In the genomic region with DNA sequence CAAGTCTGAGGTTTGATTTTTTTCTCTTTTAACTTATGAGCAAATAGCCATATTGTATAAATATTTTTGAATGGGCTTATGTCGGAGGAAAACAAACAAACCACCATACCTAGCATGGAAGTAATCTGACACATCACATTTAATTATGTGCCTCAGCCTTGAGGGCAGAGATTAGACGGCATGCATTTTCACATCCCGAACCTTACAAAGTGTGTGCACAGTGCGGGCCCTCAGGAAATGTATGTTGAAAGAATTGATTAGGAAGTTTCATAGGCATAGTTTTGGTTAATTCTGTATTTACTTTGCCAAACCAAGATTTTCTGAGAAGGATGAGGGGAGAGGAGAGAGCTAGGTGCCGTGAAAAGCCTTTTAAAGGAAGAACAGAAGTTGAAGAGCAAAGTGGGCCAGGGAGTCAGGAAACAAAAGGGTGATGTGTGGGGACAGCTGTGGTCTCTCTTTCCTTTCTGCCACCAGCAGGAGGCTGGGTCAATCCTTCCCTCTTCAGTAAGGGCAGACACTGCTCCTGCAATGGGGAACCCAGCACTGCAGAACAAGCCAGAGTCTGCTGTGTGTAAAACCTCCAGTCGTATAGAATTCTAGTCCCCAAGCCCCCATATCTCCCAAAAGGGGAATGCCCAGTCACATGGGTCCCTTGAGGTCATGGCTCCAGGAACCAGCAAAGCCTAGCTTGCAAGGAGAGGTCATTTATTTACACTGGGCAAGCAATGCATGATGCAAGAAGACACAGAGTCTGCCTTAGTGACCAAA, we compare ENCODE assay signal across 18 cellular contexts.
DNase-seq lines count a peak whose midpoint lies in the region; ATAC-seq, FAIRE-seq and TF ChIP-seq lines count a peak whose summit lies in the region.
"Had no signal": no experiment of that assay in that cellular context is flagged by ENCODE, and none has a peak within 500 bp of the region (broad histone marks: within the 10 kb centered on the region; RNA-seq: fewer than 3 reads in every experiment).

No MANE protein-coding gene starts in this region.

- TF ChIP-seq EP300 in GM12878 (IDR thresholded peaks at IDR 0.05; ENCODE audit: borderline replicate concordance in 1 of 2, control insufficient read depth in 1 of 2, low read depth in 2 of 2, low read length in 2 of 2) = no peak
- TF ChIP-seq EP300 in HepG2 (IDR thresholded peaks at IDR 0.05; ENCODE audit: low read depth in 2 of 2, low read length in 2 of 2) = no peak
- TF ChIP-seq EP300 in HepG2 (CRISPR knock-in tag; IDR thresholded peaks at IDR 0.05; ENCODE audit: borderline replicate concordance) = no peak

- DNase-seq in Caco-2 (peak in 1 of 2 experiments; percentile 4), Karpas-422 (peak; percentile 41), GM12878 (ENCODE audit: low read depth, low spot score) (no peak), HepG2 (ENCODE audit: low spot score) (peak; percentile 2), sciatic nerve (ENCODE audit: low spot score) (no peak), kidney tubule cell (ENCODE audit: low spot score) (no peak), Right ventricle myocardium superior (no peak), GM19239 (ENCODE audit: insufficient read length, low spot score) (no peak)
- DNase-seq: ACHN; activated naive CD8-positive, alpha-beta T cell treated with anti-CD3 and anti-CD28 coated beads for 36 hours; foreskin fibroblast; NCI-H526; psoas muscle; stimulated activated CD8-positive, alpha-beta memory T cell treated with anti-CD3 and anti-CD28 coated beads, Interleukin-4, amount 100 ng/mL, for 48 hours; T1000 had no signal

- no peak overlapping the region for H3K4me3 Mint-ChIP-seq in Caco-2 (ENCODE audit: unreplicated experiment)
- H3K4me3 Mint-ChIP-seq: activated naive CD8-positive, alpha-beta T cell treated with anti-CD3 and anti-CD28 coated beads for 36 hours; activated T-helper 1 cell treated with anti-CD3 and anti-CD28 coated beads, Interleukin-12 subunit alpha, Interleukin-12 subunit beta, Interleukin-2, Interleukin-4 antibody, amounts not matched to agents 30 ng/mL and 10 ng/mL and 1 ng/mL, durations not matched to agents 14 hours and 24 hours and 36 hours had no signal

- H4K20me1 ChIP-seq in Karpas-422 (ENCODE audit: insufficient read depth, low read depth, low read length) (no peaks in the 10 kb centered on the region), GM12878 (ENCODE audit: control insufficient read depth, insufficient read depth) (no peaks in the 10 kb centered on the region), HepG2 (ENCODE audit: insufficient read depth, low read length) (no peaks in the 10 kb centered on the region)

- WGBS in GM12878 (ENCODE audit: insufficient coverage, insufficient replicate concordance, low lambda C conversion rate, missing lambda C conversion rate) = 35% methylated on average over 6 of the region's 6 CpGs
- WGBS in HepG2 (ENCODE audit: low lambda C conversion rate) = 18% methylated on average over 5 of the region's 6 CpGs

- CTCF ChIA-PET in Caco-2 (lab: Charles Lee) = interaction anchor here (0.9 to 1.3 kb wide), 3 partner anchors 28 to 61 kb away, joined by 3 to 6 read pairs (median 3); no protein-coding TSS in a partner anchor
- CTCF ChIA-PET in GM12878 (lab: Yijun Ruan, JAX) = interaction anchor here (0.6 to 1.0 kb wide), 2 partner anchors 33 to 251 kb away, joined by 3 read pairs; no protein-coding TSS in a partner anchor
- CTCF ChIA-PET in HepG2 (lab: Yijun Ruan, JAX; ENCODE audit: low intra/inter-chr PET ratio, low total read pairs) = no interaction called here

- H3K9me3 ChIP-seq in Caco-2 = 0 out of 2 replicates have a peak, but pooled peaks cover 4% of the 10 kb centered on the region
- no peaks in the 10 kb centered on the region for H3K9me3 ChIP-seq in Karpas-422 (ENCODE audit: low read length)
- no peaks in the 10 kb centered on the region for H3K9me3 ChIP-seq in GM12878 (replicated peaks; ENCODE audit: control insufficient read depth, insufficient read depth, low read length)
- H3K9me3 ChIP-seq in HepG2 (ENCODE audit: low read length) = no peaks in the 10 kb centered on the region
- H3K9me3 ChIP-seq: psoas muscle had no signal

- H3K9me3 Mint-ChIP-seq in Caco-2 (ENCODE audit: unreplicated experiment) = no peaks in the 10 kb centered on the region
- H3K9me3 Mint-ChIP-seq: activated T-helper 1 cell treated with anti-CD3 and anti-CD28 coated beads, Interleukin-12 subunit alpha, Interleukin-12 subunit beta, Interleukin-2, Interleukin-4 antibody, amounts not matched to agents 30 ng/mL and 10 ng/mL and 1 ng/mL, durations not matched to agents 14 hours and 24 hours and 36 hours had no signal

- intact Hi-C loops in Caco-2 (cut with micrococcal nuclease; ENCODE audit: unreplicated experiment) = loop anchor here (2.0 kb wide), 1 partner anchor 29 kb away; no protein-coding TSS in a partner anchor
- intact Hi-C loops in GM12878 (cut with micrococcal nuclease; ENCODE audit: unreplicated experiment) = no loop called here
- intact Hi-C loops in HepG2 (cut with micrococcal nuclease; ENCODE audit: unreplicated experiment) = no loop called here
- intact Hi-C loops in sciatic nerve (cut with DNase I) = no loop called here
- intact Hi-C loops in Right ventricle myocardium superior (cut with DNase I) = no loop called here

- no peak for TF ChIP-seq POLR2A in GM12878 (IDR thresholded peaks at IDR 0.05; ENCODE audit: low read depth, low read length)
- TF ChIP-seq POLR2A in HepG2 (IDR thresholded peaks at IDR 0.05; ENCODE audit: insufficient read depth in 1 of 2, low read depth in 2 of 2, low read length in 2 of 2) = no peak

- peaks cover 17% of the 10 kb centered on the region for H3K27me3 Mint-ChIP-seq in Caco-2 (ENCODE audit: insufficient read depth, unreplicated experiment)

- H3K27me3 ChIP-seq in Caco-2 (replicated peaks; ENCODE audit: control insufficient read depth, insufficient read depth, low read length) = no peaks in the 10 kb centered on the region
- H3K27me3 ChIP-seq in Karpas-422 (ENCODE audit: low read length) = no peaks in the 10 kb centered on the region
- H3K27me3 ChIP-seq in GM12878 (replicated peaks in 1 of 2; ENCODE audit: control insufficient read depth in 2 of 2, insufficient read depth in 2 of 2, low read length in 1 of 2) = no peaks in the 10 kb centered on the region; a peak in 1 of 4 replicates
- peaks cover 0 to 15% of the 10 kb centered on the region in 2 experiments; a peak in 2 of 5 replicates for H3K27me3 ChIP-seq in HepG2 (ENCODE audit: control insufficient read depth in 1 of 2, insufficient read depth in 2 of 2, low read length in 2 of 2)

- no peak overlapping the region for H2AFZ ChIP-seq in Karpas-422 (ENCODE audit: low read length)
- no peak overlapping the region for H2AFZ ChIP-seq in GM12878 (ENCODE audit: control insufficient read depth, low read depth, low read length)
- H2AFZ ChIP-seq in HepG2 (ENCODE audit: low read length) = no peak overlapping the region

- H3K4me1 ChIP-seq in Caco-2 (no peaks in the 10 kb centered on the region), Karpas-422 (ENCODE audit: low read length) (peaks cover 5% of the 10 kb centered on the region), GM12878 (ENCODE audit: control insufficient read depth, insufficient read depth, low read length) (no peaks in the 10 kb centered on the region), HepG2 (ENCODE audit: insufficient read depth, low read length) (no peaks in the 10 kb centered on the region)
- H3K4me1 ChIP-seq: psoas muscle had no signal

- no peak for FAIRE-seq in GM12878 (lab: Jason Lieb, UNC)
- FAIRE-seq in HepG2 (lab: Jason Lieb, UNC) = no peak
- FAIRE-seq in GM19239 (lab: Jason Lieb, UNC) = no peak
- FAIRE-seq: endothelial cell of umbilical vein, urothelium cell line had no signal

- ATAC-seq in GM12878 = peak; percentile 43; the same call in 2 of the 3 replicates
- ATAC-seq in HepG2 = peak; percentile 89
- ATAC-seq in sciatic nerve = no peak
- no peak for ATAC-seq in Right ventricle myocardium superior (ENCODE audit: poor library complexity)
- ATAC-seq: psoas muscle had no signal

- no TSS peak for BruUV-seq in Caco-2 (replicated peaks; lab: Mats Ljungman, UMichigan)
- no TSS peak for BruUV-seq in GM12878 (replicated peaks; lab: Mats Ljungman, UMichigan)
- BruUV-seq in HepG2 (replicated peaks; lab: Mats Ljungman, UMichigan) = no TSS peak

- H3K4me3 ChIP-seq in Caco-2 (ENCODE audit: low read depth, low read length) = no peak overlapping the region
- H3K4me3 ChIP-seq in Karpas-422 (ENCODE audit: low read length) = no peak overlapping the region
- H3K4me3 ChIP-seq in GM12878 = no peak overlapping the region
- no peak overlapping the region for H3K4me3 ChIP-seq in HepG2 (replicated peaks in 1 of 3; ENCODE audit: insufficient read depth in 1 of 3, low read depth in 2 of 3, low read length in 3 of 3)
- H3K4me3 ChIP-seq: psoas muscle had no signal

- POLR2A ChIA-PET in Caco-2 (lab: Charles Lee) (no interaction called here), GM12878 (lab: Charles Lee) (no interaction called here), HepG2 (lab: Yijun Ruan, JAX) (no interaction called here)

- H3K36me3 ChIP-seq in Caco-2 (ENCODE audit: control insufficient read depth, insufficient read depth, low read length) (no peaks in the 10 kb centered on the region), Karpas-422 (ENCODE audit: insufficient read depth, low read length) (no peaks in the 10 kb centered on the region), GM12878 (ENCODE audit: control insufficient read depth in 2 of 2, insufficient read depth in 2 of 2, low read length in 1 of 2) (no peaks in the 10 kb centered on the region), HepG2 (replicated peaks in 1 of 2; ENCODE audit: control insufficient read depth in 1 of 2, insufficient read depth in 2 of 2, low read length in 2 of 2) (no peaks in the 10 kb centered on the region)

- in situ Hi-C loops in GM12878 (cut with MboI) (no loop called here), HepG2 (cut with HindIII; ENCODE audit: extremely low pct_ligation_motif_present, low pct_unique_long_range_greater_than_20kb) (no loop called here)

- no peaks in the 10 kb centered on the region for H3K36me3 Mint-ChIP-seq in Caco-2 (ENCODE audit: insufficient read depth, unreplicated experiment)
- H3K36me3 Mint-ChIP-seq: activated naive CD8-positive, alpha-beta T cell treated with anti-CD3 and anti-CD28 coated beads for 36 hours had no signal

- TF ChIP-seq CTCF in Caco-2 (IDR thresholded peaks at IDR 0.05; ENCODE audit: insufficient read depth in 1 of 2, low read depth in 1 of 2, low read length in 1 of 2, severe bottlenecking in 1 of 2, unreplicated experiment in 1 of 2) (no peak), GM12878 (IDR thresholded peaks at IDR 0.05 in 2 of 3, conservative IDR thresholded peaks at IDR 0.05 in 1 of 3; ENCODE audit: control insufficient read depth in 2 of 3, extremely low read depth in 1 of 3, insufficient read depth in 1 of 3, low read depth in 3 of 3, low read length in 3 of 3) (no peak), HepG2 (CRISPR knock-in tag; IDR thresholded peaks at IDR 0.05) (no peak)

- H3K27ac ChIP-seq in Karpas-422 (ENCODE audit: low read length) (no peak overlapping the region), GM12878 (ENCODE audit: control insufficient read depth, insufficient read depth) (no peak overlapping the region), HepG2 (ENCODE audit: extremely low read length, insufficient read depth, low read length) (no peak overlapping the region)
- H3K27ac ChIP-seq: psoas muscle had no signal

- H3K9me2 ChIP-seq in Karpas-422 (replicated peaks; ENCODE audit: insufficient read depth, low read length) = no peaks in the 10 kb centered on the region

- H3K4me1 Mint-ChIP-seq in Caco-2 (ENCODE audit: low read depth, unreplicated experiment) = peaks cover 5% of the 10 kb centered on the region
- H3K4me1 Mint-ChIP-seq: activated naive CD8-positive, alpha-beta T cell treated with anti-CD3 and anti-CD28 coated beads for 36 hours had no signal

- H3K9ac ChIP-seq in Karpas-422 (ENCODE audit: low read length) (no peak overlapping the region), GM12878 (ENCODE audit: control insufficient read depth, insufficient read depth, low read length) (no peak overlapping the region), HepG2 (ENCODE audit: insufficient read depth, low read depth, low read length) (no peak overlapping the region)

- no peak overlapping the region for H3K4me2 ChIP-seq in Karpas-422 (ENCODE audit: low read depth, low read length, poor library complexity, severe bottlenecking)
- H3K4me2 ChIP-seq in GM12878 (ENCODE audit: control insufficient read depth, insufficient read depth) = no peak overlapping the region
- no peak overlapping the region for H3K4me2 ChIP-seq in HepG2 (ENCODE audit: low read depth, low read length)

- no peaks in the 10 kb centered on the region for H3K79me2 ChIP-seq in Karpas-422 (ENCODE audit: low read length)
- no peaks in the 10 kb centered on the region for H3K79me2 ChIP-seq in GM12878 (ENCODE audit: control insufficient read depth, insufficient read depth, low read length)
- H3K79me2 ChIP-seq in HepG2 (ENCODE audit: insufficient read depth, low read length) = no peaks in the 10 kb centered on the region

- TF ChIP-seq RAD21 in GM12878 (IDR thresholded peaks at IDR 0.05; ENCODE audit: insufficient read depth, low read depth, low read length) (no peak), HepG2 (CRISPR knock-in tag; IDR thresholded peaks at IDR 0.05) (no peak)

- RAD21 ChIA-PET in GM12878 (lab: Charles Lee; ENCODE audit: unreplicated experiment) = no interaction called here

- H3K27ac Mint-ChIP-seq in Caco-2 (ENCODE audit: unreplicated experiment) = peak overlapping the region; percentile 75
- H3K27ac Mint-ChIP-seq: activated naive CD8-positive, alpha-beta T cell treated with anti-CD3 and anti-CD28 coated beads for 36 hours; activated T-helper 1 cell treated with anti-CD3 and anti-CD28 coated beads, Interleukin-12 subunit alpha, Interleukin-12 subunit beta, Interleukin-2, Interleukin-4 antibody, amounts not matched to agents 30 ng/mL and 10 ng/mL and 1 ng/mL, durations not matched to agents 14 hours and 24 hours and 36 hours had no signal

- SMC1A ChIA-PET in GM12878 (lab: Charles Lee; ENCODE audit: uncharacterized antibody, unreplicated experiment) = interaction anchor here (0.9 kb wide), 1 partner anchor 26 kb away, joined by 3 read pairs; no protein-coding TSS in a partner anchor

Comparison
In these comparisons a context has a peak if more than half of its experiments do, and no peak if none do; other contexts are left out.
1. DNase-seq: peak in Karpas-422 (single experiment) and HepG2 (single experiment); none in GM12878 (single experiment), sciatic nerve (single experiment), kidney tubule cell (single experiment), Right ventricle myocardium superior (single experiment) and GM19239 (single experiment).
2. ATAC-seq: peak in GM12878 (single experiment) and HepG2 (single experiment); none in sciatic nerve (single experiment) and Right ventricle myocardium superior (single experiment).